In the genomic region with DNA sequence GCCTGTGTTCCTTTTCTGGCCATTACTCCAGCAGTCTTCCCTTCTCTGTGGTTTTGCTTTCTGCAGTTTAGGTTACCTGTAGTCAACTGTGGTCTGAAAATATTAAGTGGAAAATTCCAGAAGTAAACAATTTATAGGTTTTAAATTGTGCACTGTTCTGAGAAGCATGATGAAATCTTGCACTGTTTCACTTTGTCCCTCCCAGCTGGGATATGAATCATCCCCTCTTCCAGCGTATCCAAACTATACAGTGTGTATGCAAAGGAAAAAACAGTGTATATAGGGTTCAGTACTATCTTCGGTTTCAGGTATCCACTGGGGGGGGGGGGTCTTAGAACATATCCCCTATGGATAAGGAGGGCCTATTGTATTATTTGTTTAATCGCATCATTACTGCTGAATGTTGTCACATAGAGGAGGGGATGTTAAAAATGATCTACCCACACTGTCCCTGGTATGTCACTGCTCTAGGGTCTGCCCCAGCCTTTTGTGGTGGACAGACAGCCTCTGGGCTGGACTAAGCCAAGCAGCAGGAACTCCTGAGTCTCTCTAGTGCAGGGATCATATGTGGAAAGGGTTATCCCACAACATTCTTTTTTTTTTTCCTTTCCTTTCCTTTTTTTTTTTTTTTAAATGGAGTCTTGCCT, we compare ENCODE assay signal across 11 cellular contexts.
DNase-seq lines count a peak whose midpoint lies in the region; ATAC-seq and TF ChIP-seq lines count a peak whose summit lies in the region.
"Had no signal": no experiment of that assay in that cellular context is flagged by ENCODE, and none has a peak within 500 bp of the region (broad histone marks: within the 10 kb centered on the region; RNA-seq: fewer than 3 reads in every experiment).

No MANE protein-coding gene starts in this region.

- peak overlapping the region; percentile 88 for H3K27ac Mint-ChIP-seq in activated CD8-positive, alpha-beta memory T cell treated with anti-CD3 and anti-CD28 coated beads, Interleukin-2, amount 10 ng/mL, durations not matched to agents 7 days and 5 days
- peak overlapping the region; percentile 90 for H3K27ac Mint-ChIP-seq in stimulated activated naive CD8-positive, alpha-beta T cell treated with anti-CD3 and anti-CD28 coated beads, Interleukin-15, Interleukin-2, amounts not matched to agents 100 ng/mL and 50 ng/mL, for 24 hours

- peak; percentile 35 for ATAC-seq in activated CD8-positive, alpha-beta memory T cell treated with anti-CD3 and anti-CD28 coated beads, Interleukin-2, amount 10 ng/mL, durations not matched to agents 7 days and 5 days
- ATAC-seq in GM19463 (IDR thresholded peaks at IDR 0.05; ENCODE audit: unreplicated experiment): no peak

- no peak overlapping the region for H3K4me3 ChIP-seq in dorsolateral prefrontal cortex

- H3K9me3 Mint-ChIP-seq in activated CD8-positive, alpha-beta memory T cell treated with anti-CD3 and anti-CD28 coated beads, Interleukin-2, amount 10 ng/mL, durations not matched to agents 7 days and 5 days (ENCODE audit: low read depth): no peaks in the 10 kb centered on the region
- H3K9me3 Mint-ChIP-seq in stimulated activated naive CD8-positive, alpha-beta T cell treated with anti-CD3 and anti-CD28 coated beads, Interleukin-15, Interleukin-2, amounts not matched to agents 100 ng/mL and 50 ng/mL, for 24 hours: no peaks in the 10 kb centered on the region

- H3K4me1 Mint-ChIP-seq in activated CD8-positive, alpha-beta memory T cell treated with anti-CD3 and anti-CD28 coated beads, Interleukin-2, amount 10 ng/mL, durations not matched to agents 7 days and 5 days: peaks cover 54% of the 10 kb centered on the region
- peaks cover 54% of the 10 kb centered on the region for H3K4me1 Mint-ChIP-seq in stimulated activated naive CD8-positive, alpha-beta T cell treated with anti-CD3 and anti-CD28 coated beads, Interleukin-15, Interleukin-2, amounts not matched to agents 100 ng/mL and 50 ng/mL, for 24 hours (ENCODE audit: low read depth)

- H3K36me3 Mint-ChIP-seq in activated CD8-positive, alpha-beta memory T cell treated with anti-CD3 and anti-CD28 coated beads, Interleukin-2, amount 10 ng/mL, durations not matched to agents 7 days and 5 days: peaks cover 10% of the 10 kb centered on the region
- H3K36me3 Mint-ChIP-seq in stimulated activated naive CD8-positive, alpha-beta T cell treated with anti-CD3 and anti-CD28 coated beads, Interleukin-15, Interleukin-2, amounts not matched to agents 100 ng/mL and 50 ng/mL, for 24 hours (ENCODE audit: low read depth): no peaks in the 10 kb centered on the region

- no peak for TF ChIP-seq CTCF in dorsolateral prefrontal cortex (IDR thresholded peaks at IDR 0.05 in 54 of 56, conservative IDR thresholded peaks at IDR 0.05 in 2 of 56; ENCODE audit: low read depth in 1 of 56, partially characterized antibody in 56 of 56)

- H3K27me3 Mint-ChIP-seq in activated CD8-positive, alpha-beta memory T cell treated with anti-CD3 and anti-CD28 coated beads, Interleukin-2, amount 10 ng/mL, durations not matched to agents 7 days and 5 days: no peaks in the 10 kb centered on the region
- no peaks in the 10 kb centered on the region for H3K27me3 Mint-ChIP-seq in stimulated activated naive CD8-positive, alpha-beta T cell treated with anti-CD3 and anti-CD28 coated beads, Interleukin-15, Interleukin-2, amounts not matched to agents 100 ng/mL and 50 ng/mL, for 24 hours

- intact Hi-C loops in dorsolateral prefrontal cortex (cut with DNase I): no loop called here

- no peak for DNase-seq in activated CD8-positive, alpha-beta memory T cell treated with anti-CD3 and anti-CD28 coated beads, Interleukin-2, amount 10 ng/mL, durations not matched to agents 7 days and 5 days
- DNase-seq in activated CD8-positive, alpha-beta memory T cell treated with anti-CD3 and anti-CD28 coated beads, Interleukin-2, amount 50 U/mL, for 4 hours: no peak
- DNase-seq in RPMI7951 (ENCODE audit: low read depth) (peak; percentile 65), dorsolateral prefrontal cortex (no peak), NCI-H128 (lab: John Stamatoyannopoulos, UW; ENCODE audit: unreplicated experiment) (no peak), kidney glomerular epithelial cell (lab: John Stamatoyannopoulos, UW) (no peak)
- DNase-seq: activated CD4-positive, alpha-beta T cell treated with anti-CD3 and anti-CD28 coated beads for 48 hours; C1 segment of cervical spinal cord; NCI-H510A had no signal

- H3K4me3 Mint-ChIP-seq in activated CD8-positive, alpha-beta memory T cell treated with anti-CD3 and anti-CD28 coated beads, Interleukin-2, amount 10 ng/mL, durations not matched to agents 7 days and 5 days: peak overlapping the region; percentile 51
- peak overlapping the region; percentile 43 for H3K4me3 Mint-ChIP-seq in stimulated activated naive CD8-positive, alpha-beta T cell treated with anti-CD3 and anti-CD28 coated beads, Interleukin-15, Interleukin-2, amounts not matched to agents 100 ng/mL and 50 ng/mL, for 24 hours

- no peaks in the 10 kb centered on the region for H3K27me3 ChIP-seq in dorsolateral prefrontal cortex

- CTCF ChIA-PET in activated CD8-positive, alpha-beta memory T cell treated with anti-CD3 and anti-CD28 coated beads, Interleukin-2, amount 10 ng/mL, durations not matched to agents 7 days and 5 days (lab: Charles Lee): interaction anchor here (1.2 to 2.3 kb wide), 2 partner anchors 9 to 44 kb away, joined by 3 to 11 read pairs; no protein-coding TSS in a partner anchor

- peak overlapping the region in 30 of 59 donors; percentile 2 to 81 (median 56) for H3K27ac ChIP-seq in dorsolateral prefrontal cortex
